Comparison of ENCODE assay signal across 1 cellular context in the genomic region with DNA sequence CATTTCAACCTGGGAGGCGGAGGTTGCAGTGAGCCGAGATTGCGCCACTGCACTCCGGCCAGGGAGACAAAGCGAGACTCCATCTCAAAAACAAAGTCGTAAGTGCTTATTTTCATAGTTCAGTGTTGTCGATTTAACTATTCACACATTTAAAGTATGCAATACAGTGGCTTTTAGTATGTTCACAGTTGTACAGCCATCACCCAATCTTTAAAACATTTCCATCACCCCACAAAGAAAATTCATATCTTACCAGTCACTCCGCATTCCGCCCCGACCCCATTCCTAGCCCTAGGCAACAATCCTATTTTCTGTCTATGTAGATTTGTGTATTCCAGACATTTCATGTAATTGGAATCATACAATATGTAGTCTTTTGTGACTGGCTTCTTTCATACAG.
TF ChIP-seq lines count a peak whose summit lies in the region.

No MANE protein-coding gene starts in this region.

TF ChIP-seq in IMR-90, 13 proteins besides CTCF, POLR2A, EP300 and RAD21:
- TF ChIP-seq CEBPB (IDR thresholded peaks at IDR 0.05; ENCODE audit: low read depth, low read length): 0 out of 2 replicates have a peak, but pooled peaks have one; percentile 3
- TF ChIP-seq, protein P1, sequence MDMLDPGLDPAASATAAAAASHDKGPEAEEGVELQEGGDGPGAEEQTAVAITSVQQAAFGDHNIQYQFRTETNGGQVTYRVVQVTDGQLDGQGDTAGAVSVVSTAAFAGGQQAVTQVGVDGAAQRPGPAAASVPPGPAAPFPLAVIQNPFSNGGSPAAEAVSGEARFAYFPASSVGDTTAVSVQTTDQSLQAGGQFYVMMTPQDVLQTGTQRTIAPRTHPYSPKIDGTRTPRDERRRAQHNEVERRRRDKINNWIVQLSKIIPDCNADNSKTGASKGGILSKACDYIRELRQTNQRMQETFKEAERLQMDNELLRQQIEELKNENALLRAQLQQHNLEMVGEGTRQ (IDR thresholded peaks at IDR 0.05; ENCODE audit: low read depth, low read length): no peak
